Comparison of ENCODE assay signal across 17 cellular contexts in genomic region chr3:45679805-45680204, GRCh38. TPM values are rescaled to one million over a fixed set of nuclear protein-coding genes. Genes with fewer than 3 reads are reported as not detected.
DNase-seq lines count a peak whose midpoint lies in the region; ATAC-seq and TF ChIP-seq lines count a peak whose summit lies in the region.
"Had no signal": no experiment of that assay in that cellular context is flagged by ENCODE, and none has a peak within 500 bp of the region (broad histone marks: within the 10 kb centered on the region; RNA-seq: fewer than 3 reads in every experiment).

No MANE protein-coding gene starts in this region.

- H3K4me3 ChIP-seq in breast epithelium (no peak overlapping the region), neutrophil (ENCODE audit: low read depth in 1 of 2, low read length in 1 of 2) (no peak overlapping the region)
- H3K4me3 ChIP-seq: adrenal gland, Peyer's patch had no signal

- TF ChIP-seq CTCF in breast epithelium (IDR thresholded peaks at IDR 0.05) (no peak), neutrophil (IDR thresholded peaks at IDR 0.05) (no peak)

- H3K36me3 Mint-ChIP-seq in activated T-helper 17 cell treated with anti-CD3 and anti-CD28 coated beads, Interleukin-2, amount 50 U/mL, for 72 hours (ENCODE audit: low read depth), result peaks cover 30% of the 10 kb centered on the region

- H3K27me3 ChIP-seq in breast epithelium, result no peaks in the 10 kb centered on the region
- H3K27me3 ChIP-seq in neutrophil, result no peaks in the 10 kb centered on the region
- H3K27me3 ChIP-seq: adrenal gland, Peyer's patch had no signal

- H3K4me1 ChIP-seq in breast epithelium, result peaks cover 15 to 20% of the 10 kb centered on the region in 2 donors
- peaks cover 30 to 31% of the 10 kb centered on the region in 2 experiments for H3K4me1 ChIP-seq in neutrophil (ENCODE audit: control insufficient read depth in 1 of 2, insufficient read depth in 1 of 2, low read depth in 1 of 2, low read length in 1 of 2)

- DNase-seq in ELF-1 (ENCODE audit: low read depth, low spot score) (peak; percentile 85), Kasumi-1 (lab: John Stamatoyannopoulos, UW) (peak; percentile 79 to 83), breast epithelium (ENCODE audit: low spot score in 2 of 2) (no peak)
- no peak for DNase-seq in activated effector memory CD4-positive, alpha-beta T cell treated with Interleukin-2 at 50 U/mL for 16 hours
- DNase-seq: activated CD4-positive, alpha-beta T cell treated with anti-CD3 and anti-CD28 coated beads for 36 hours; adrenal gland; CD4-positive, alpha-beta memory T cell; HFFc6; NCI-H2029; NCI-H526 treated with DMSO at 0.1 percent for 48 hours; Peyer's patch; T-helper 17 cell had no signal

- H3K4me1 Mint-ChIP-seq in activated T-helper 17 cell treated with anti-CD3 and anti-CD28 coated beads, Interleukin-2, amount 50 U/mL, for 72 hours, result peaks cover 12% of the 10 kb centered on the region

- intact Hi-C loops in breast epithelium (cut with DNase I; ENCODE audit: low total_unique reads), result no loop called here

- H3K9me3 ChIP-seq in breast epithelium, result no peaks in the 10 kb centered on the region
- H3K9me3 ChIP-seq in neutrophil, result no peaks in the 10 kb centered on the region
- H3K9me3 ChIP-seq: adrenal gland had no signal

- H3K36me3 ChIP-seq in breast epithelium (no peaks in the 10 kb centered on the region), neutrophil (no peaks in the 10 kb centered on the region)

- no peak overlapping the region for H3K27ac Mint-ChIP-seq in activated T-helper 17 cell treated with anti-CD3 and anti-CD28 coated beads, Interleukin-2, amount 50 U/mL, for 72 hours
- H3K27ac Mint-ChIP-seq: activated CD4-positive, alpha-beta T cell treated with anti-CD3 and anti-CD28 coated beads for 36 hours; HFFc6; stimulated activated effector memory CD8-positive, alpha-beta T cell treated with anti-CD3 and anti-CD28 coated beads, Interleukin-12 subunit alpha, Interleukin-12 subunit beta, amount 100 ng/mL, for 72 hours; T-helper 17 cell had no signal

- H3K27me3 Mint-ChIP-seq in activated T-helper 17 cell treated with anti-CD3 and anti-CD28 coated beads, Interleukin-2, amount 50 U/mL, for 72 hours, result no peaks in the 10 kb centered on the region
- H3K27me3 Mint-ChIP-seq: activated CD4-positive, alpha-beta T cell treated with anti-CD3 and anti-CD28 coated beads for 36 hours; CD4-positive, alpha-beta memory T cell; T-helper 17 cell had no signal

- H3K27ac ChIP-seq in breast epithelium (peak overlapping the region; percentile 93 to 97), neutrophil (peak overlapping the region; percentile 57)
- H3K27ac ChIP-seq: epithelial cell of prostate, Peyer's patch had no signal

- no peak for TF ChIP-seq POLR2A in breast epithelium (IDR thresholded peaks at IDR 0.05)

- H3K9me3 Mint-ChIP-seq in activated T-helper 17 cell treated with anti-CD3 and anti-CD28 coated beads, Interleukin-2, amount 50 U/mL, for 72 hours, result no peaks in the 10 kb centered on the region
- H3K9me3 Mint-ChIP-seq: CD4-positive, alpha-beta memory T cell; HFFc6; stimulated activated effector memory CD8-positive, alpha-beta T cell treated with anti-CD3 and anti-CD28 coated beads, Interleukin-12 subunit alpha, Interleukin-12 subunit beta, amount 100 ng/mL, for 72 hours had no signal

- no peak overlapping the region for H3K4me3 Mint-ChIP-seq in activated T-helper 17 cell treated with anti-CD3 and anti-CD28 coated beads, Interleukin-2, amount 50 U/mL, for 72 hours
- H3K4me3 Mint-ChIP-seq: activated CD4-positive, alpha-beta T cell treated with anti-CD3 and anti-CD28 coated beads for 36 hours; CD4-positive, alpha-beta memory T cell; HFFc6; stimulated activated effector memory CD8-positive, alpha-beta T cell treated with anti-CD3 and anti-CD28 coated beads, Interleukin-12 subunit alpha, Interleukin-12 subunit beta, amount 100 ng/mL, for 72 hours; T-helper 17 cell had no signal

- ATAC-seq in HG02938 (IDR thresholded peaks at IDR 0.05; ENCODE audit: unreplicated experiment), result no peak
- no peak for ATAC-seq in activated T-helper 17 cell treated with anti-CD3 and anti-CD28 coated beads, Interleukin-2, amount 50 U/mL, for 72 hours (replicated peaks)
- ATAC-seq: activated CD4-positive, alpha-beta T cell treated with anti-CD3 and anti-CD28 coated beads for 36 hours; stimulated activated effector memory CD8-positive, alpha-beta T cell treated with anti-CD3 and anti-CD28 coated beads, Interleukin-12 subunit alpha, Interleukin-12 subunit beta, amount 100 ng/mL, for 72 hours; T-helper 17 cell had no signal

RNA-seq across cellular contexts. Expression of gene SACM1L, which starts 9.4 kb away (rescaled TPM):
- total RNA-seq in breast epithelium, result 10 to 100 TPM; 49.3 to 84.7 (median 61.3) TPM
- 10 to 100 TPM; 49.2 to 57.4 TPM for total RNA-seq in activated T-helper 17 cell treated with anti-CD3 and anti-CD28 coated beads, Interleukin-2, amount 50 U/mL, for 72 hours

Comparison
In these comparisons a context has a peak if more than half of its experiments do, and no peak if none do; other contexts are left out.
1. DNase-seq: peak in ELF-1 (single experiment) and Kasumi-1 (2 of 2); none in breast epithelium (0 of 2) and activated effector memory CD4-positive, alpha-beta T cell treated with Interleukin-2 at 50 U/mL for 16 hours (single experiment).